In genomic region chr5:129917224-129917623, GRCh38 we compare ENCODE assay signal across 15 cellular contexts. TPM values are rescaled to one million over a fixed set of nuclear protein-coding genes. Genes with fewer than 3 reads are reported as not detected.
"Had no signal": no experiment of that assay in that cellular context is flagged by ENCODE, and none has a peak within 500 bp of the region (broad histone marks: within the 10 kb centered on the region; RNA-seq: fewer than 3 reads in every experiment).

No MANE protein-coding gene starts in this region.

- DNase-seq: activated CD4-positive, alpha-beta T cell treated with anti-CD3 and anti-CD28 coated beads, Interleukin-2, amount 50 U/mL, for 4 hours; activated naive CD8-positive, alpha-beta T cell treated with anti-CD3 and anti-CD28 coated beads for 36 hours; body of pancreas; cortex of kidney; heart right ventricle; kidney glomerular epithelial cell; left ventricle myocardium inferior; nephron progenitor cell; nucleus accumbens; stimulated activated CD8-positive, alpha-beta memory T cell treated with anti-CD3 and anti-CD28 coated beads, Interleukin-4, amount 100 ng/mL, for 48 hours; stimulated activated naive CD4-positive, alpha-beta T cell; T-helper 2 cell; WERI-Rb-1 had no signal

- ATAC-seq: body of pancreas, heart right ventricle had no signal

- H3K4me3 ChIP-seq: body of pancreas, esophagus muscularis mucosa, heart right ventricle, left ventricle myocardium inferior had no signal

- H3K4me1 Mint-ChIP-seq: activated naive CD8-positive, alpha-beta T cell treated with anti-CD3 and anti-CD28 coated beads for 36 hours; central memory CD8-positive, alpha-beta T cell; nephron progenitor cell had no signal

- H3K4me3 Mint-ChIP-seq: activated naive CD8-positive, alpha-beta T cell treated with anti-CD3 and anti-CD28 coated beads for 36 hours; central memory CD8-positive, alpha-beta T cell; nephron progenitor cell had no signal

- H3K36me3 Mint-ChIP-seq: activated naive CD8-positive, alpha-beta T cell treated with anti-CD3 and anti-CD28 coated beads for 36 hours had no signal

- H3K27ac Mint-ChIP-seq: activated naive CD8-positive, alpha-beta T cell treated with anti-CD3 and anti-CD28 coated beads for 36 hours; nephron progenitor cell had no signal

RNA-seq across cellular contexts. Expression of gene CHSY3, which starts 13.0 kb away (rescaled TPM):
- total RNA-seq: activated naive CD8-positive, alpha-beta T cell treated with anti-CD3 and anti-CD28 coated beads for 36 hours had no signal
